In genomic region chr7:29622335-29623265, GRCh38 we compare ENCODE assay signal across 9 cellular contexts. TPM values are rescaled to one million over a fixed set of nuclear protein-coding genes. Genes with fewer than 3 reads are reported as not detected.
DNase-seq lines count a peak whose midpoint lies in the region; ATAC-seq and TF ChIP-seq lines count a peak whose summit lies in the region.
"Had no signal": no experiment of that assay in that cellular context is flagged by ENCODE, and none has a peak within 500 bp of the region (broad histone marks: within the 10 kb centered on the region; RNA-seq: fewer than 3 reads in every experiment).

No MANE protein-coding gene starts in this region.

- no peak overlapping the region for H4K91ac ChIP-seq in trophoblast cell (ENCODE audit: low read depth, low read length)

- H3K23ac ChIP-seq in trophoblast cell (ENCODE audit: low read length) = no peak overlapping the region

- H3K4me3 ChIP-seq in trophoblast cell (ENCODE audit: low read depth, low read length) = no peak overlapping the region

- no peak overlapping the region for H4K8ac ChIP-seq in trophoblast cell (ENCODE audit: low read depth, low read length)

- no peaks in the 10 kb centered on the region for H3K79me2 ChIP-seq in trophoblast cell (ENCODE audit: control insufficient read depth, insufficient read depth, low read length, poor library complexity)

- no peak overlapping the region for H3K14ac ChIP-seq in trophoblast cell (ENCODE audit: low read length)

- no peak overlapping the region for H4K12ac ChIP-seq in trophoblast cell (ENCODE audit: low read depth, low read length)

- H2BK120ac ChIP-seq in trophoblast cell (ENCODE audit: insufficient read depth, low read length, poor library complexity) = no peak overlapping the region

- TF ChIP-seq CTCF in GM20000 (IDR thresholded peaks at IDR 0.05; ENCODE audit: extremely low read depth, missing control alignments) = no peak

- no peak overlapping the region for H3K9ac ChIP-seq in trophoblast cell (ENCODE audit: low read length)

- no peaks in the 10 kb centered on the region for H3K27me3 ChIP-seq in trophoblast cell (ENCODE audit: insufficient read depth, low read length)

- WGBS in trophoblast cell (ENCODE audit: extremely low coverage, insufficient coverage, insufficient read length) = no CpG with 5 or more reads among the region's 13 CpGs

- no peaks in the 10 kb centered on the region for H3K9me3 ChIP-seq in trophoblast cell (ENCODE audit: insufficient read depth, low read depth, low read length)

- no peak overlapping the region for H3K4me2 ChIP-seq in trophoblast cell (ENCODE audit: low read length)

- DNase-seq in GM04503 (ENCODE audit: low read depth) (peak; percentile 78), NCI-H446 treated with DMSO at 0.1 percent for 48 hours (lab: John Stamatoyannopoulos, UW) (peak; percentile 68), dermis microvascular lymphatic vessel endothelial cell (ENCODE audit: low read depth in 2 of 2) (peak; percentile 41 to 90), trophoblast cell (peak; percentile 82 to 88), GM20000 (ENCODE audit: low spot score) (no peak)
- DNase-seq: NCI-H526 treated with DMSO at 0.1 percent for 48 hours had no signal

- H3K18ac ChIP-seq in trophoblast cell (ENCODE audit: low read length) = no peak overlapping the region

- H3K4ac ChIP-seq in trophoblast cell (ENCODE audit: low read depth, low read length) = no peak overlapping the region

- no peak overlapping the region for H2AFZ ChIP-seq in trophoblast cell (ENCODE audit: insufficient read depth, low read length, poor library complexity)

- H2BK12ac ChIP-seq in trophoblast cell (ENCODE audit: low read length) = no peak overlapping the region

- H3K36me3 ChIP-seq in trophoblast cell (ENCODE audit: control insufficient read depth in 1 of 2, insufficient read depth in 2 of 2, low read length in 2 of 2) = no peaks in the 10 kb centered on the region

- H3K79me1 ChIP-seq in trophoblast cell (ENCODE audit: low read length) = no peaks in the 10 kb centered on the region

- no peak overlapping the region for H2AK5ac ChIP-seq in trophoblast cell (ENCODE audit: low read length)

- no peak overlapping the region for H3K27ac ChIP-seq in trophoblast cell (ENCODE audit: low read depth, low read length)

- no peak for ATAC-seq in GM18498 (IDR thresholded peaks at IDR 0.05; ENCODE audit: unreplicated experiment)
- no peak for ATAC-seq in HG03025 (IDR thresholded peaks at IDR 0.05; ENCODE audit: low FRiP score, unreplicated experiment)
- no peak for ATAC-seq in HG03039 (IDR thresholded peaks at IDR 0.05; ENCODE audit: unreplicated experiment)

- no peak overlapping the region for H2BK5ac ChIP-seq in trophoblast cell (ENCODE audit: low read depth, low read length, poor library complexity)

- peaks cover 5% of the 10 kb centered on the region in 2 experiments for H3K4me1 ChIP-seq in trophoblast cell (ENCODE audit: control insufficient read depth in 1 of 2, insufficient read depth in 2 of 2, low read length in 2 of 2)

RNA-seq across cellular contexts. Expression of gene PRR15, which starts 59.0 kb away (rescaled TPM):
- 0.13 TPM in 1 of 2 replicates, not detected in the other for total RNA-seq in dermis microvascular lymphatic vessel endothelial cell
- polyA plus RNA-seq in trophoblast cell (2013) = 89.1 and 96.9 TPM in 2 replicates
